27 cellular contexts compared by ENCODE assay signal in genomic region chr1:14822493-14822892, GRCh38.
DNase-seq lines count a peak whose midpoint lies in the region; FAIRE-seq and TF ChIP-seq lines count a peak whose summit lies in the region.
"Had no signal": no experiment of that assay in that cellular context is flagged by ENCODE, and none has a peak within 500 bp of the region (broad histone marks: within the 10 kb centered on the region; RNA-seq: fewer than 3 reads in every experiment).

No MANE protein-coding gene starts in this region.

- CTCF ChIA-PET in MCF 10A (lab: Yijun Ruan, JAX): interaction anchor here (0.7 kb wide), 1 partner anchor 35 kb away, joined by 3 read pairs; no protein-coding TSS in a partner anchor

- H3K4me1 ChIP-seq in breast epithelium (no peaks in the 10 kb centered on the region), endodermal cell (ENCODE audit: control insufficient read depth, insufficient read depth, low read length) (no peaks in the 10 kb centered on the region)
- H3K4me1 ChIP-seq: Caco-2 had no signal

- H3K4me3 Mint-ChIP-seq in MCF 10A (ENCODE audit: unreplicated experiment) (no peak overlapping the region), endodermal cell (no peak overlapping the region)

- H3K27ac ChIP-seq in breast epithelium: peak overlapping the region in 1 of 2 donors; percentile 7
- no peak overlapping the region for H3K27ac ChIP-seq in endodermal cell (ENCODE audit: low read depth, low read length)
- H3K27ac ChIP-seq: 22Rv1; BLaER1 treated with 17β-estradiol and CSF1 and Interleukin-3, amounts not matched to agents 10 nM and 100 nM had no signal

- no peak for TF ChIP-seq POLR2A in breast epithelium (IDR thresholded peaks at IDR 0.05)

- no peak for TF ChIP-seq CTCF in MCF 10A (IDR thresholded peaks at IDR 0.05; ENCODE audit: unreplicated experiment)
- no peak for TF ChIP-seq CTCF in breast epithelium (IDR thresholded peaks at IDR 0.05)
- TF ChIP-seq CTCF in fibroblast of mammary gland (conservative IDR thresholded peaks at IDR 0.05; ENCODE audit: control insufficient read depth, insufficient read depth, low read depth, low read length): no peak
- no peak for TF ChIP-seq CTCF in endodermal cell (conservative IDR thresholded peaks at IDR 0.05)

- BruUV-seq in MCF 10A (replicated peaks; lab: Mats Ljungman, UMichigan): no TSS peak

- intact Hi-C loops in MCF 10A (cut with micrococcal nuclease) (no loop called here), breast epithelium (cut with DNase I; ENCODE audit: low total_unique reads) (no loop called here)

- H3K9me3 Mint-ChIP-seq in MCF 10A (ENCODE audit: unreplicated experiment): no peaks in the 10 kb centered on the region
- H3K9me3 Mint-ChIP-seq in endodermal cell: no peaks in the 10 kb centered on the region

- H3K27ac Mint-ChIP-seq in MCF 10A (ENCODE audit: low read depth, unreplicated experiment): no peak overlapping the region
- H3K27ac Mint-ChIP-seq in endodermal cell: no peak overlapping the region
- H3K27ac Mint-ChIP-seq: CD4-positive, alpha-beta memory T cell had no signal

- no peak for FAIRE-seq in urothelium cell line (lab: Jason Lieb, UNC)
- FAIRE-seq: G401.6, GM12892, GM19239, H54, RCC 7860 had no signal

- DNase-seq in MCF 10A (ENCODE audit: unreplicated experiment) (peak; percentile 43), breast epithelium (ENCODE audit: low spot score in 2 of 2) (no peak), astrocyte of the hippocampus (ENCODE audit: low read depth, low spot score) (peak; percentile 92), fibroblast of mammary gland (ENCODE audit: low read depth) (peak; percentile 79), urothelium cell line (ENCODE audit: low spot score) (peak; percentile 69), endodermal cell (no peak), NCI-H1436 (lab: John Stamatoyannopoulos, UW) (no peak), NCI-H345 (lab: John Stamatoyannopoulos, UW) (no peak)
- DNase-seq: ACHN; Caco-2; CD4-positive, alpha-beta memory T cell; DMS153; Kasumi-1; MM.1S; NCI-H1092 treated with DMSO at 0.1 percent for 48 hours; NCI-H146; NCI-H2029 treated with DMSO at 0.1 percent for 48 hours; NCI-H226; NCI-H524; NCI-H774 had no signal

- peak overlapping the region in 1 of 3 donors; percentile 8 for H3K4me3 ChIP-seq in breast epithelium
- H3K4me3 ChIP-seq in fibroblast of mammary gland (ENCODE audit: control insufficient read depth, low read depth, low read length): no peak overlapping the region
- H3K4me3 ChIP-seq in endodermal cell (ENCODE audit: low read length): no peak overlapping the region
- H3K4me3 ChIP-seq: BLaER1 treated with 17β-estradiol and CSF1 and Interleukin-3, amounts not matched to agents 10 nM and 100 nM had no signal

- H3K36me3 Mint-ChIP-seq in MCF 10A (ENCODE audit: insufficient read depth, unreplicated experiment): no peaks in the 10 kb centered on the region
- H3K36me3 Mint-ChIP-seq in endodermal cell (ENCODE audit: low read depth): no peaks in the 10 kb centered on the region
- H3K36me3 Mint-ChIP-seq: CD4-positive, alpha-beta memory T cell had no signal

- no peaks in the 10 kb centered on the region for H3K27me3 ChIP-seq in breast epithelium
- H3K27me3 ChIP-seq in endodermal cell (ENCODE audit: control insufficient read depth, insufficient read depth, low read length, poor library complexity, severe bottlenecking): no peaks in the 10 kb centered on the region
- H3K27me3 ChIP-seq: BLaER1 treated with 17β-estradiol and CSF1 and Interleukin-3, amounts not matched to agents 10 nM and 100 nM had no signal

- no peak overlapping the region for H3K9ac ChIP-seq in endodermal cell (ENCODE audit: extremely low read depth, low read length, poor library complexity, severe bottlenecking)
- H3K9ac ChIP-seq: BLaER1 treated with 17β-estradiol and CSF1 and Interleukin-3, amounts not matched to agents 10 nM and 100 nM had no signal

- no peaks in the 10 kb centered on the region for H3K9me3 ChIP-seq in breast epithelium
- no peaks in the 10 kb centered on the region for H3K9me3 ChIP-seq in endodermal cell (ENCODE audit: control insufficient read depth, low read length)
- H3K9me3 ChIP-seq: Caco-2 had no signal

- H3K36me3 ChIP-seq in breast epithelium (no peaks in the 10 kb centered on the region), endodermal cell (ENCODE audit: control insufficient read depth, insufficient read depth, low read length) (no peaks in the 10 kb centered on the region)
- H3K36me3 ChIP-seq: BLaER1 treated with 17β-estradiol and CSF1 and Interleukin-3, amounts not matched to agents 10 nM and 100 nM had no signal

- H3K4me1 Mint-ChIP-seq in MCF 10A (ENCODE audit: insufficient read depth, unreplicated experiment): peaks cover 6% of the 10 kb centered on the region
- H3K4me1 Mint-ChIP-seq in endodermal cell: peaks cover 10% of the 10 kb centered on the region
- H3K4me1 Mint-ChIP-seq: CD4-positive, alpha-beta memory T cell had no signal

- POLR2A ChIA-PET in MCF 10A (lab: Yijun Ruan, JAX): no interaction called here

- WGBS in endodermal cell (ENCODE audit: insufficient coverage in 1 of 2, insufficient read length in 1 of 2), 2 experiments: 91 to 98% methylated on average over 9 to 14 of the region's 14 CpGs

- H3K27me3 Mint-ChIP-seq in MCF 10A (ENCODE audit: insufficient read depth, unreplicated experiment) (no peaks in the 10 kb centered on the region), endodermal cell (ENCODE audit: insufficient read depth) (no peaks in the 10 kb centered on the region)

Comparison
In these comparisons a context has a peak if more than half of its experiments do, and no peak if none do; other contexts are left out.
1. DNase-seq: peak in MCF 10A (single experiment), astrocyte of the hippocampus (single experiment), fibroblast of mammary gland (single experiment) and urothelium cell line (single experiment); none in breast epithelium (0 of 2), endodermal cell (single experiment), NCI-H1436 (single experiment) and NCI-H345 (single experiment).